Comparison of ENCODE assay signal across 8 cellular contexts in genomic region chr7:5424689-5425506, GRCh38. TPM values are rescaled to one million over a fixed set of nuclear protein-coding genes. Genes with fewer than 3 reads are reported as not detected.
A peak's percentile ranks its signal among the peaks of the same experiment; 100 is the strongest.
DNase-seq lines count a peak whose midpoint lies in the region; ATAC-seq and TF ChIP-seq lines count a peak whose summit lies in the region.

No MANE protein-coding gene starts in this region.

- H3K4me3 ChIP-seq in naive thymus-derived CD4-positive, alpha-beta T cell (ENCODE audit: low read length), result no peak overlapping the region

- H3K9me3 Mint-ChIP-seq in Calu3 (ENCODE audit: low read depth, unreplicated experiment), result no peaks in the 10 kb centered on the region
- peaks cover 0 to 2% (median 0%) of the 10 kb centered on the region in 11 donors for H3K9me3 Mint-ChIP-seq in naive thymus-derived CD4-positive, alpha-beta T cell

- H3K4me1 ChIP-seq in naive thymus-derived CD4-positive, alpha-beta T cell (ENCODE audit: control insufficient read depth in 2 of 2, insufficient read depth in 2 of 2, low read length in 2 of 2), result peaks cover 26 to 59% of the 10 kb centered on the region in 2 donors

- no peak for TF ChIP-seq CTCF in Calu3 (IDR thresholded peaks at IDR 0.05; ENCODE audit: unreplicated experiment)

- H3K4me1 Mint-ChIP-seq in Calu3 (ENCODE audit: low read depth, unreplicated experiment), result peaks cover 8% of the 10 kb centered on the region
- peaks cover 27 to 50% (median 38%) of the 10 kb centered on the region in 7 donors for H3K4me1 Mint-ChIP-seq in naive thymus-derived CD4-positive, alpha-beta T cell

- H3K4me3 Mint-ChIP-seq in Calu3 (ENCODE audit: low read depth, unreplicated experiment), result peak overlapping the region; percentile 99
- H3K4me3 Mint-ChIP-seq in naive thymus-derived CD4-positive, alpha-beta T cell, result peak overlapping the region; percentile 54 to 90 (median 77)

- no peak overlapping the region for H3K27ac ChIP-seq in naive thymus-derived CD4-positive, alpha-beta T cell (ENCODE audit: low read depth, low read length)

- DNase-seq in Calu3 (peak; percentile 66), HuH-7.5 (ENCODE audit: low spot score) (peak; percentile 34), UCSD-AML1 (lab: John Stamatoyannopoulos, UW; ENCODE audit: unreplicated experiment) (peak; percentile 16), fibroblast of gingiva (ENCODE audit: low read depth) (peak; percentile 65)
- peak in 1 of 9 donors; percentile 25 for DNase-seq in naive thymus-derived CD4-positive, alpha-beta T cell

- CTCF ChIA-PET in Calu3 (lab: Charles Lee), result interaction anchor here (0.6 to 5.1 kb wide), 5 partner anchors 24 to 400 kb away, joined by 3 to 46 read pairs (median 4); no protein-coding TSS in a partner anchor
- CTCF ChIA-PET in naive thymus-derived CD4-positive, alpha-beta T cell (lab: Charles Lee), result interaction anchor here (0.6 kb wide), 1 partner anchor 110 kb away, joined by 3 read pairs; no protein-coding TSS in a partner anchor

- H3K27ac Mint-ChIP-seq in Calu3 (ENCODE audit: unreplicated experiment), result peak overlapping the region; percentile 94
- peak overlapping the region in 4 of 9 donors; percentile 14 to 84 (median 42) for H3K27ac Mint-ChIP-seq in naive thymus-derived CD4-positive, alpha-beta T cell

- no peaks in the 10 kb centered on the region for H3K9me3 ChIP-seq in naive thymus-derived CD4-positive, alpha-beta T cell (ENCODE audit: control insufficient read depth in 2 of 3, low read length in 3 of 3)

- H3K36me3 ChIP-seq in naive thymus-derived CD4-positive, alpha-beta T cell (ENCODE audit: control insufficient read depth in 2 of 3, insufficient read depth in 3 of 3, low read length in 3 of 3), result no peaks in the 10 kb centered on the region

- peaks cover 100% of the 10 kb centered on the region for H3K36me3 Mint-ChIP-seq in Calu3 (ENCODE audit: insufficient read depth, unreplicated experiment)
- peaks cover 0 to 4% (median 0%) of the 10 kb centered on the region in 5 donors for H3K36me3 Mint-ChIP-seq in naive thymus-derived CD4-positive, alpha-beta T cell

- POLR2A ChIA-PET in naive thymus-derived CD4-positive, alpha-beta T cell (lab: Charles Lee), result interaction anchor here (1.0 kb wide), 1 partner anchor 12 kb away, joined by 5 read pairs; no protein-coding TSS in a partner anchor

- no peaks in the 10 kb centered on the region for H3K27me3 Mint-ChIP-seq in Calu3 (ENCODE audit: unreplicated experiment)
- H3K27me3 Mint-ChIP-seq in naive thymus-derived CD4-positive, alpha-beta T cell, result peaks cover 39 to 79% (median 47%) of the 10 kb centered on the region in 5 donors

- BruUV-seq in Calu3 (replicated peaks; lab: Mats Ljungman, UMichigan), result no TSS peak

- peaks cover 29 to 52% of the 10 kb centered on the region in 2 donors for H3K27me3 ChIP-seq in naive thymus-derived CD4-positive, alpha-beta T cell (ENCODE audit: control insufficient read depth in 2 of 2, insufficient read depth in 2 of 2, low read length in 2 of 2)

- ATAC-seq in naive thymus-derived CD4-positive, alpha-beta T cell, result no peak
- ATAC-seq in GM19395 (IDR thresholded peaks at IDR 0.05; ENCODE audit: unreplicated experiment) (no peak), GM18858 (IDR thresholded peaks at IDR 0.05; ENCODE audit: unreplicated experiment) (no peak), HG03432 (IDR thresholded peaks at IDR 0.05; ENCODE audit: unreplicated experiment) (no peak)

- intact Hi-C loops in Calu3 (cut with micrococcal nuclease; ENCODE audit: unreplicated experiment), result no loop called here
- intact Hi-C loops in naive thymus-derived CD4-positive, alpha-beta T cell (cut with micrococcal nuclease), result loop anchor here in 1 of 2 donors (2.0 to 5.0 kb wide), 3 partner anchors 28 to 373 kb away; no protein-coding TSS in a partner anchor

RNA-seq across cellular contexts. Expression of gene TNRC18, which starts 1.3 kb away (rescaled TPM):
- 213 and 218 TPM in 2 replicates for total RNA-seq in Calu3 (2022)
- 10 to 100 TPM; 34.2 to 83.7 (median 49.3) TPM for total RNA-seq in naive thymus-derived CD4-positive, alpha-beta T cell
- polyA plus RNA-seq in naive thymus-derived CD4-positive, alpha-beta T cell, result under 1 TPM; 0.18 to 0.98 TPM
